1 cellular context compared by ENCODE assay signal in genomic region chr2:122340246-122340645, GRCh38.
TF ChIP-seq lines count a peak whose summit lies in the region.

No MANE protein-coding gene starts in this region.

TF ChIP-seq in GM12878, 131 proteins besides CTCF, POLR2A, EP300 and RAD21 (continued from another document):
- TF ChIP-seq ZNF592 (IDR thresholded peaks at IDR 0.05): no peak
- peak; percentile 92 for TF ChIP-seq BCL11A (IDR thresholded peaks at IDR 0.05; ENCODE audit: low read depth, low read length)
- TF ChIP-seq, protein P1, sequence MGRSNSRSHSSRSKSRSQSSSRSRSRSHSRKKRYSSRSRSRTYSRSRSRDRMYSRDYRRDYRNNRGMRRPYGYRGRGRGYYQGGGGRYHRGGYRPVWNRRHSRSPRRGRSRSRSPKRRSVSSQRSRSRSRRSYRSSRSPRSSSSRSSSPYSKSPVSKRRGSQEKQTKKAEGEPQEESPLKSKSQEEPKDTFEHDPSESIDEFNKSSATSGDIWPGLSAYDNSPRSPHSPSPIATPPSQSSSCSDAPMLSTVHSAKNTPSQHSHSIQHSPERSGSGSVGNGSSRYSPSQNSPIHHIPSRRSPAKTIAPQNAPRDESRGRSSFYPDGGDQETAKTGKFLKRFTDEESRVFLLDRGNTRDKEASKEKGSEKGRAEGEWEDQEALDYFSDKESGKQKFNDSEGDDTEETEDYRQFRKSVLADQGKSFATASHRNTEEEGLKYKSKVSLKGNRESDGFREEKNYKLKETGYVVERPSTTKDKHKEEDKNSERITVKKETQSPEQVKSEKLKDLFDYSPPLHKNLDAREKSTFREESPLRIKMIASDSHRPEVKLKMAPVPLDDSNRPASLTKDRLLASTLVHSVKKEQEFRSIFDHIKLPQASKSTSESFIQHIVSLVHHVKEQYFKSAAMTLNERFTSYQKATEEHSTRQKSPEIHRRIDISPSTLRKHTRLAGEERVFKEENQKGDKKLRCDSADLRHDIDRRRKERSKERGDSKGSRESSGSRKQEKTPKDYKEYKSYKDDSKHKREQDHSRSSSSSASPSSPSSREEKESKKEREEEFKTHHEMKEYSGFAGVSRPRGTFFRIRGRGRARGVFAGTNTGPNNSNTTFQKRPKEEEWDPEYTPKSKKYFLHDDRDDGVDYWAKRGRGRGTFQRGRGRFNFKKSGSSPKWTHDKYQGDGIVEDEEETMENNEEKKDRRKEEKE (IDR thresholded peaks at IDR 0.05): no peak
- TF ChIP-seq ATF7 (IDR thresholded peaks at IDR 0.05; ENCODE audit: low read depth): peak; percentile 63
- peak; percentile 59; the same call in 1 of the 2 replicates for TF ChIP-seq CHD2 (IDR thresholded peaks at IDR 0.05; ENCODE audit: borderline replicate concordance, low read depth, low read length)
- TF ChIP-seq YY1 (IDR thresholded peaks at IDR 0.05; ENCODE audit: low read depth, low read length): 0 out of 2 replicates have a peak, but pooled peaks have one; percentile 21
- TF ChIP-seq POU2F2 (IDR thresholded peaks at IDR 0.05; ENCODE audit: borderline replicate concordance, low read depth, low read length): peak; percentile 28; the same call in 1 of the 3 replicates
- peak; percentile 96 for TF ChIP-seq SPI1 (IDR thresholded peaks at IDR 0.05; ENCODE audit: borderline replicate concordance, insufficient read depth, low read depth, low read length)
- peak; percentile 92 for TF ChIP-seq NR2F1 (conservative IDR thresholded peaks at IDR 0.05)
- TF ChIP-seq TCF12 (IDR thresholded peaks at IDR 0.05; ENCODE audit: low read depth, low read length): 0 out of 2 replicates have a peak, but pooled peaks have one; percentile 16
- peak; percentile 42; the same call in 1 of the 2 replicates for TF ChIP-seq NFIC (IDR thresholded peaks at IDR 0.05; ENCODE audit: low read depth, low read length)
- no peak for TF ChIP-seq SUPT20H (IDR thresholded peaks at IDR 0.05; ENCODE audit: borderline replicate concordance, control insufficient read depth, low read depth, low read length)
- TF ChIP-seq SUZ12 (IDR thresholded peaks at IDR 0.05; ENCODE audit: unreplicated experiment): no peak
- TF ChIP-seq KDM1A (IDR thresholded peaks at IDR 0.05; ENCODE audit: borderline replicate concordance): no peak
- peak; percentile 65; the same call in 1 of the 2 replicates for TF ChIP-seq CREM (IDR thresholded peaks at IDR 0.05; ENCODE audit: low read depth)
- TF ChIP-seq E4F1 (IDR thresholded peaks at IDR 0.05; ENCODE audit: borderline replicate concordance, partially characterized antibody): no peak
- peak; percentile 27; the same call in 1 of the 2 replicates for TF ChIP-seq IKZF1 (conservative IDR thresholded peaks at IDR 0.05)
- TF ChIP-seq BHLHE40 (IDR thresholded peaks at IDR 0.05; ENCODE audit: borderline replicate concordance in 1 of 2, low read depth in 2 of 2, low read length in 1 of 2): peak in 1 of 2 experiments; percentile 49; a peak in 1 of 4 replicates
- peak; percentile 33; the same call in 1 of the 2 replicates for TF ChIP-seq SMARCA5 (IDR thresholded peaks at IDR 0.05)
- TF ChIP-seq BACH1 (IDR thresholded peaks at IDR 0.05; ENCODE audit: borderline replicate concordance): peak; percentile 32; the same call in 1 of the 2 replicates
- peak; percentile 86 for TF ChIP-seq MTA2 (IDR thresholded peaks at IDR 0.05; ENCODE audit: low read depth)
- TF ChIP-seq ZNF207 (IDR thresholded peaks at IDR 0.05; ENCODE audit: borderline replicate concordance): 0 out of 2 replicates have a peak, but pooled peaks have one; percentile 23
- TF ChIP-seq, protein P2, sequence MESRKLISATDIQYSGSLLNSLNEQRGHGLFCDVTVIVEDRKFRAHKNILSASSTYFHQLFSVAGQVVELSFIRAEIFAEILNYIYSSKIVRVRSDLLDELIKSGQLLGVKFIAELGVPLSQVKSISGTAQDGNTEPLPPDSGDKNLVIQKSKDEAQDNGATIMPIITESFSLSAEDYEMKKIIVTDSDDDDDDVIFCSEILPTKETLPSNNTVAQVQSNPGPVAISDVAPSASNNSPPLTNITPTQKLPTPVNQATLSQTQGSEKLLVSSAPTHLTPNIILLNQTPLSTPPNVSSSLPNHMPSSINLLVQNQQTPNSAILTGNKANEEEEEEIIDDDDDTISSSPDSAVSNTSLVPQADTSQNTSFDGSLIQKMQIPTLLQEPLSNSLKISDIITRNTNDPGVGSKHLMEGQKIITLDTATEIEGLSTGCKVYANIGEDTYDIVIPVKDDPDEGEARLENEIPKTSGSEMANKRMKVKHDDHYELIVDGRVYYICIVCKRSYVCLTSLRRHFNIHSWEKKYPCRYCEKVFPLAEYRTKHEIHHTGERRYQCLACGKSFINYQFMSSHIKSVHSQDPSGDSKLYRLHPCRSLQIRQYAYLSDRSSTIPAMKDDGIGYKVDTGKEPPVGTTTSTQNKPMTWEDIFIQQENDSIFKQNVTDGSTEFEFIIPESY (IDR thresholded peaks at IDR 0.05): no peak
- TF ChIP-seq RUNX3 (IDR thresholded peaks at IDR 0.05; ENCODE audit: low read length): peak; percentile 57; the same call in 1 of the 2 replicates
- TF ChIP-seq NBN (IDR thresholded peaks at IDR 0.05): peak; percentile 75; the same call in 1 of the 2 replicates
- TF ChIP-seq EED (IDR thresholded peaks at IDR 0.05; ENCODE audit: low read depth): 0 out of 2 replicates have a peak, but pooled peaks have one; percentile 39
- no peak for TF ChIP-seq HSF1 (IDR thresholded peaks at IDR 0.05; ENCODE audit: low read depth, low read length)
- TF ChIP-seq, protein P3, sequence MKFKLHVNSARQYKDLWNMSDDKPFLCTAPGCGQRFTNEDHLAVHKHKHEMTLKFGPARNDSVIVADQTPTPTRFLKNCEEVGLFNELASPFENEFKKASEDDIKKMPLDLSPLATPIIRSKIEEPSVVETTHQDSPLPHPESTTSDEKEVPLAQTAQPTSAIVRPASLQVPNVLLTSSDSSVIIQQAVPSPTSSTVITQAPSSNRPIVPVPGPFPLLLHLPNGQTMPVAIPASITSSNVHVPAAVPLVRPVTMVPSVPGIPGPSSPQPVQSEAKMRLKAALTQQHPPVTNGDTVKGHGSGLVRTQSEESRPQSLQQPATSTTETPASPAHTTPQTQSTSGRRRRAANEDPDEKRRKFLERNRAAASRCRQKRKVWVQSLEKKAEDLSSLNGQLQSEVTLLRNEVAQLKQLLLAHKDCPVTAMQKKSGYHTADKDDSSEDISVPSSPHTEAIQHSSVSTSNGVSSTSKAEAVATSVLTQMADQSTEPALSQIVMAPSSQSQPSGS (IDR thresholded peaks at IDR 0.05; ENCODE audit: low read length): no peak
- 0 out of 2 replicates have a peak, but pooled peaks have one; percentile 8 for TF ChIP-seq SMC3 (IDR thresholded peaks at IDR 0.05; ENCODE audit: borderline replicate concordance, low read length)
- TF ChIP-seq CREB1 (IDR thresholded peaks at IDR 0.05; ENCODE audit: low read depth): peak; percentile 28; the same call in 1 of the 2 replicates
- peak; percentile 15 for TF ChIP-seq SP1 (IDR thresholded peaks at IDR 0.05; ENCODE audit: low read depth, low read length)
- peak; percentile 79 for TF ChIP-seq PAX5 (IDR thresholded peaks at IDR 0.05; ENCODE audit: borderline replicate concordance, low read depth, low read length)
- no peak for TF ChIP-seq NRF1 (conservative IDR thresholded peaks at IDR 0.05; ENCODE audit: low read depth, low read length)
- TF ChIP-seq MXI1 (IDR thresholded peaks at IDR 0.05; ENCODE audit: low read depth, low read length): 0 out of 2 replicates have a peak, but pooled peaks have one; percentile 22
- TF ChIP-seq IRF4 (IDR thresholded peaks at IDR 0.05; ENCODE audit: low read depth, low read length): peak; percentile 78; the same call in 1 of the 2 replicates
- peak; percentile 51 to 64; a peak in 2 of 4 replicates for TF ChIP-seq IKZF2 (IDR thresholded peaks at IDR 0.05)
